Comparison of ENCODE assay signal across 8 cellular contexts in genomic region chr17:14297161-14297851, GRCh38. TPM values are rescaled to one million over a fixed set of nuclear protein-coding genes. Genes with fewer than 3 reads are reported as not detected.
A peak's percentile ranks its signal among the peaks of the same experiment; 100 is the strongest.
DNase-seq lines count a peak whose midpoint lies in the region; ATAC-seq, FAIRE-seq and TF ChIP-seq lines count a peak whose summit lies in the region.

No MANE protein-coding gene starts in this region.

- no peaks in the 10 kb centered on the region for H3K36me3 Mint-ChIP-seq in CD4-positive, CD25-positive, alpha-beta regulatory T cell
- H3K36me3 Mint-ChIP-seq in stimulated activated naive CD8-positive, alpha-beta T cell treated with anti-CD3 and anti-CD28 coated beads, Interleukin-15, Interleukin-2, amounts not matched to agents 100 ng/mL and 50 ng/mL, for 24 hours (ENCODE audit: low read depth) = no peaks in the 10 kb centered on the region

- H3K4me3 ChIP-seq in CD4-positive, CD25-positive, alpha-beta regulatory T cell (ENCODE audit: low read depth, low read length) = no peak overlapping the region
- H3K4me3 ChIP-seq in MG63 = peak overlapping the region; percentile 43
- H3K4me3 ChIP-seq in ascending aorta = peak overlapping the region; percentile 47 to 59
- H3K4me3 ChIP-seq in kidney (ENCODE audit: low read length in 2 of 2) = no peak overlapping the region
- no peak overlapping the region for H3K4me3 ChIP-seq in WERI-Rb-1 (ENCODE audit: low read depth, low read length)

- H3K27ac Mint-ChIP-seq in CD4-positive, CD25-positive, alpha-beta regulatory T cell = peak overlapping the region in 1 of 3 donors; percentile 28
- no peak overlapping the region for H3K27ac Mint-ChIP-seq in stimulated activated naive CD8-positive, alpha-beta T cell treated with anti-CD3 and anti-CD28 coated beads, Interleukin-15, Interleukin-2, amounts not matched to agents 100 ng/mL and 50 ng/mL, for 24 hours

- H3K27me3 ChIP-seq in CD4-positive, CD25-positive, alpha-beta regulatory T cell (ENCODE audit: control insufficient read depth, insufficient read depth, low read length) = peaks cover 27% of the 10 kb centered on the region
- no peaks in the 10 kb centered on the region for H3K27me3 ChIP-seq in MG63
- H3K27me3 ChIP-seq in ascending aorta = peaks cover 18% of the 10 kb centered on the region
- H3K27me3 ChIP-seq in WERI-Rb-1 (ENCODE audit: insufficient read depth, low read depth, severe bottlenecking) = no peaks in the 10 kb centered on the region

- no peak for ATAC-seq in CD4-positive, CD25-positive, alpha-beta regulatory T cell (ENCODE audit: low read depth in 2 of 2)
- ATAC-seq in HG02763 (IDR thresholded peaks at IDR 0.05; ENCODE audit: unreplicated experiment) = no peak

- H3K9me3 ChIP-seq in CD4-positive, CD25-positive, alpha-beta regulatory T cell (ENCODE audit: control insufficient read depth in 2 of 2, low read length in 2 of 2) = no peaks in the 10 kb centered on the region
- H3K9me3 ChIP-seq in MG63 (no peaks in the 10 kb centered on the region), ascending aorta (no peaks in the 10 kb centered on the region), kidney (ENCODE audit: control insufficient read depth in 1 of 2, low read length in 2 of 2) (no peaks in the 10 kb centered on the region), WERI-Rb-1 (ENCODE audit: severe bottlenecking) (no peaks in the 10 kb centered on the region)

- intact Hi-C loops in ascending aorta (cut with DNase I) = no loop called here
- intact Hi-C loops in kidney (cut with DNase I) = no loop called here

- H3K9ac ChIP-seq in kidney (ENCODE audit: low read length in 2 of 2) = no peak overlapping the region

- peak; percentile 29 to 54 (median 32) for DNase-seq in CD4-positive, CD25-positive, alpha-beta regulatory T cell
- DNase-seq in MG63 (peak; percentile 61), ascending aorta (ENCODE audit: low spot score in 2 of 2) (no peak), kidney (peak; percentile 76), WERI-Rb-1 (no peak), NCI-H526 treated with DMSO at 0.1 percent for 48 hours (lab: John Stamatoyannopoulos, UW) (no peak)

- peak in 1 of 3 experiments; percentile 8 for TF ChIP-seq CTCF in ascending aorta (IDR thresholded peaks at IDR 0.05)
- peak; percentile 1 for TF ChIP-seq CTCF in kidney (IDR thresholded peaks at IDR 0.05; ENCODE audit: borderline replicate concordance, extremely low read depth, insufficient read depth)
- no peak for TF ChIP-seq CTCF in WERI-Rb-1 (IDR thresholded peaks at IDR 0.05; ENCODE audit: low read depth, low read length)

- peaks cover 64% of the 10 kb centered on the region for H3K27me3 Mint-ChIP-seq in CD4-positive, CD25-positive, alpha-beta regulatory T cell
- peaks cover 54% of the 10 kb centered on the region for H3K27me3 Mint-ChIP-seq in stimulated activated naive CD8-positive, alpha-beta T cell treated with anti-CD3 and anti-CD28 coated beads, Interleukin-15, Interleukin-2, amounts not matched to agents 100 ng/mL and 50 ng/mL, for 24 hours

- no peak overlapping the region for H3K27ac ChIP-seq in CD4-positive, CD25-positive, alpha-beta regulatory T cell (ENCODE audit: insufficient read depth, low read length, poor library complexity, severe bottlenecking)
- H3K27ac ChIP-seq in ascending aorta (no peak overlapping the region), kidney (ENCODE audit: low read depth in 2 of 2, low read length in 2 of 2) (no peak overlapping the region), WERI-Rb-1 (no peak overlapping the region)

- FAIRE-seq in kidney (lab: Jason Lieb, UNC) = no peak

- H3K4me3 Mint-ChIP-seq in CD4-positive, CD25-positive, alpha-beta regulatory T cell = peak overlapping the region; percentile 74 to 98 (median 93)
- peak overlapping the region; percentile 74 for H3K4me3 Mint-ChIP-seq in stimulated activated naive CD8-positive, alpha-beta T cell treated with anti-CD3 and anti-CD28 coated beads, Interleukin-15, Interleukin-2, amounts not matched to agents 100 ng/mL and 50 ng/mL, for 24 hours

- peaks cover 46% of the 10 kb centered on the region for H3K4me1 ChIP-seq in CD4-positive, CD25-positive, alpha-beta regulatory T cell (ENCODE audit: control insufficient read depth, insufficient read depth, low read length, poor library complexity, severe bottlenecking)
- H3K4me1 ChIP-seq in ascending aorta (peaks cover 14 to 17% of the 10 kb centered on the region in 2 donors), kidney (ENCODE audit: control insufficient read depth in 1 of 2, insufficient read depth in 1 of 2, low read depth in 1 of 2, low read length in 2 of 2) (peaks cover 0 to 5% of the 10 kb centered on the region in 2 donors)

- peaks cover 0 to 3% (median 0%) of the 10 kb centered on the region in 7 donors for H3K9me3 Mint-ChIP-seq in CD4-positive, CD25-positive, alpha-beta regulatory T cell
- H3K9me3 Mint-ChIP-seq in stimulated activated naive CD8-positive, alpha-beta T cell treated with anti-CD3 and anti-CD28 coated beads, Interleukin-15, Interleukin-2, amounts not matched to agents 100 ng/mL and 50 ng/mL, for 24 hours = no peaks in the 10 kb centered on the region

- H3K36me3 ChIP-seq in CD4-positive, CD25-positive, alpha-beta regulatory T cell (ENCODE audit: control insufficient read depth, insufficient read depth, low read length) = no peaks in the 10 kb centered on the region
- H3K36me3 ChIP-seq in MG63 (no peaks in the 10 kb centered on the region), ascending aorta (no peaks in the 10 kb centered on the region), kidney (ENCODE audit: control insufficient read depth in 1 of 2, insufficient read depth in 2 of 2, low read length in 2 of 2) (no peaks in the 10 kb centered on the region), WERI-Rb-1 (peaks cover 3% of the 10 kb centered on the region; the same call in 1 of the 2 replicates)

- H3K4me1 Mint-ChIP-seq in CD4-positive, CD25-positive, alpha-beta regulatory T cell = peaks cover 11 to 49% (median 35%) of the 10 kb centered on the region in 4 donors
- H3K4me1 Mint-ChIP-seq in stimulated activated naive CD8-positive, alpha-beta T cell treated with anti-CD3 and anti-CD28 coated beads, Interleukin-15, Interleukin-2, amounts not matched to agents 100 ng/mL and 50 ng/mL, for 24 hours (ENCODE audit: low read depth) = peaks cover 54% of the 10 kb centered on the region

RNA-seq across cellular contexts. Expression of gene HS3ST3B1, which starts 3.6 kb away (rescaled TPM):
- 47.8 TPM for total RNA-seq in CD4-positive, CD25-positive, alpha-beta regulatory T cell
- polyA plus RNA-seq in CD4-positive, CD25-positive, alpha-beta regulatory T cell = 10 to 100 TPM; 22.7 to 36.9 (median 25.0) TPM
- total RNA-seq in MG63 (2014; rRNA removed; shearing (Covaris generic); ENCODE audit: low replicate concordance) = 0.27 and 0.49 TPM in 2 replicates
- 14.6 TPM for total RNA-seq in ascending aorta
- total RNA-seq in kidney = 5.3 TPM
- 4.8 TPM for polyA plus RNA-seq in kidney (ENCODE audit: insufficient read depth, low read depth, low replicate concordance)

Comparison
In these comparisons a context has a peak if more than half of its experiments do, and no peak if none do; other contexts are left out.
1. DNase-seq: peak in CD4-positive, CD25-positive, alpha-beta regulatory T cell (3 of 3), MG63 (single experiment) and kidney (single experiment); none in ascending aorta (0 of 2), WERI-Rb-1 (single experiment) and NCI-H526 treated with DMSO at 0.1 percent for 48 hours (single experiment).
2. H3K4me3 ChIP-seq: peak in MG63 (single experiment) and ascending aorta (2 of 2); none in CD4-positive, CD25-positive, alpha-beta regulatory T cell (single experiment), kidney (0 of 2) and WERI-Rb-1 (single experiment).